Comparison of ENCODE assay signal across 1 cellular context in the genomic region with DNA sequence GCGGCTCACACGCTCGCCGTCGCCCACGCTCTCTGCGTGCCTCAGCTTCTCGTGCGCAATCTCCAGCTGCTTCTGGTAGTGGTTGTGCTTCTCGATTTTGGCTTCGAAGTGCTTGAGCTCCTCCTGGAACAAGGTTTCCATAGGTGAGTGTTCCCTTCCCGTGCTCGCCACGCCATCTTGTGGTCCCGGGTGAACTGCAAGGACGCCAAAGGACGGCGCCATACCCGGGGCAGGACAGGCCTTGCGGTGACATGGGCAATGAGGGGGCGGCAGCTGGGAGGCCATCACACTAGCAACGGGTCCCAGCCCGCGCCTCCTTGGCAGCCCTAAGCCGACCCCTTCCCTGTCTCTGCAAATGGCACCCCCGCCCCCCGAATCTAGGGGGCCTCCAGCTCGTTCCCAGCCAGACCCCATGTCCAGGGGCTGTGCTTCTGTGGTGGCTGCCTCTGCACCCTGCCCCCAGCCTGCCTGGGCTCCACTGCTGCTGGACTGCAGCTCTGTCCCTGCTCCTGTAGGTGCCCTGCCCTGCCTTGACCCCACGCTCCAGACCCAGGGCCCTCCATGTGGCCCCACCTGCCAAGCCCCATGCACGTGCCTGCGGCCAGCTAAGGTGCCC.
TF ChIP-seq lines count a peak whose summit lies in the region.

No MANE protein-coding gene starts in this region.

TF ChIP-seq in WTC11, 78 proteins besides CTCF, POLR2A, EP300 and RAD21 (continued from another document):
- TF ChIP-seq STAT6 (CRISPR knock-in tag; conservative IDR thresholded peaks at IDR 0.05; ENCODE audit: low read depth) = no peak
- TF ChIP-seq USF2 (CRISPR knock-in tag; IDR thresholded peaks at IDR 0.05) = no peak
- no peak for TF ChIP-seq HMGXB4 (CRISPR knock-in tag; IDR thresholded peaks at IDR 0.05)
- TF ChIP-seq, protein P1, sequence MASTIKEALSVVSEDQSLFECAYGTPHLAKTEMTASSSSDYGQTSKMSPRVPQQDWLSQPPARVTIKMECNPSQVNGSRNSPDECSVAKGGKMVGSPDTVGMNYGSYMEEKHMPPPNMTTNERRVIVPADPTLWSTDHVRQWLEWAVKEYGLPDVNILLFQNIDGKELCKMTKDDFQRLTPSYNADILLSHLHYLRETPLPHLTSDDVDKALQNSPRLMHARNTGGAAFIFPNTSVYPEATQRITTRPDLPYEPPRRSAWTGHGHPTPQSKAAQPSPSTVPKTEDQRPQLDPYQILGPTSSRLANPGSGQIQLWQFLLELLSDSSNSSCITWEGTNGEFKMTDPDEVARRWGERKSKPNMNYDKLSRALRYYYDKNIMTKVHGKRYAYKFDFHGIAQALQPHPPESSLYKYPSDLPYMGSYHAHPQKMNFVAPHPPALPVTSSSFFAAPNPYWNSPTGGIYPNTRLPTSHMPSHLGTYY (CRISPR knock-in tag; IDR thresholded peaks at IDR 0.05) = no peak
